In the genomic region with DNA sequence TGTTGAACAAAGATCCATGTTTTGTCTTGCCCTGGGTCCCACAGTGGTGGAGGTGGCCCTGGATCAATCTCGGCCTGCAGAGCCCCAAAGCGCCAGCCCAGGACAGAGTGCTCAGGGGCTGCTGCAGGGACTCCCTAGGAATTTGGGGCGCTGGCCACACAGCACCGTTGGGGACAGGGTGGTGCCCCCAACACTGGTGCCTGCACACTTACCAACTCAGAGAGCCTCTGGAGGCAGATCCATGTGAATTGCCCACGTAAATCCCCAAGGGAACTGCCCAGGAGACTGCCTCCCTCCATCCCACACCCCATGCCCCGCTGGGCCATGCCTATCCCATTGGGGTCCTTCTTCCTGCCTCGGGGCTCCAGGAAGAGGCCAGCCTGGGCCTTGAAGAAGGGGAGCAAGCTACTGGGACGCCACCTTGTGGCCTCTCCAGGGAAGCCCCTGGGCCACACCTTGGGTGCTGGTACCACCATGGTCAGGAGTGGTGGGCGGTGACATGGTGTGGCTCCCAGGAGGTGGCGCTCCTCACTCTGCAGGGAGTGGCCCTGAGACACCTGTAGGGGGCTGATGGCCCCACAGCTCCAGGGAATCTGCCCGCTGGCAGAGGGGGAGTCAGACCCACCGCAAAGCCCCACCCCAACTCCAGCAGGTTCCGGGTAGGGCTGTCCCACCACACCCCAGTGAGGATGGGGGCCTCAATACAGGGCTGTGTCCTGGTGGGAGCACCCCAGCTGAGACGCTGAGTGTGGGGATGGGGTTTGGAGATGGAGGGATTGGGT, we compare ENCODE assay signal across 8 cellular contexts. TPM values are rescaled to one million over a fixed set of nuclear protein-coding genes. Genes with fewer than 3 reads are reported as not detected.
DNase-seq lines count a peak whose midpoint lies in the region; ATAC-seq and TF ChIP-seq lines count a peak whose summit lies in the region.

No MANE protein-coding gene starts in this region.

- H3K4me3 ChIP-seq in coronary artery (no peak overlapping the region), mesendoderm (ENCODE audit: low read length) (no peak overlapping the region)

- no CpG with 5 or more reads among the region's 14 CpGs for WGBS in mesendoderm (ENCODE audit: extremely low coverage, insufficient coverage, low lambda C conversion rate)

- H3K18ac ChIP-seq in mesendoderm (ENCODE audit: low read length) = no peak overlapping the region

- no peaks in the 10 kb centered on the region for H3K36me3 ChIP-seq in mesendoderm (ENCODE audit: control insufficient read depth, insufficient read depth, low read length)

- H4K5ac ChIP-seq in mesendoderm (ENCODE audit: low read length) = peak overlapping the region; percentile 87

- H3K79me2 ChIP-seq in mesendoderm (ENCODE audit: control insufficient read depth, insufficient read depth, low read length) = no peaks in the 10 kb centered on the region

- peak overlapping the region; percentile 49 for H3K4ac ChIP-seq in mesendoderm (ENCODE audit: low read depth, low read length)

- H4K8ac ChIP-seq in mesendoderm (ENCODE audit: low read depth, low read length) = no peak overlapping the region

- no peak overlapping the region for H2AK5ac ChIP-seq in mesendoderm (ENCODE audit: low read length)

- no peak overlapping the region for H2BK5ac ChIP-seq in mesendoderm (ENCODE audit: low read length)

- H3K23ac ChIP-seq in mesendoderm (ENCODE audit: low read length) = no peak overlapping the region

- H3K27ac ChIP-seq in coronary artery = no peak overlapping the region
- H3K27ac ChIP-seq in mesendoderm (ENCODE audit: low read depth, low read length) = no peak overlapping the region

- H3K79me1 ChIP-seq in mesendoderm (ENCODE audit: low read length) = no peaks in the 10 kb centered on the region

- peaks cover 2% of the 10 kb centered on the region for H3K4me1 ChIP-seq in mesendoderm (ENCODE audit: control insufficient read depth, low read depth, low read length)

- H2BK15ac ChIP-seq in mesendoderm (replicated peaks; ENCODE audit: low read depth) = no peak overlapping the region

- peak; percentile 28 for TF ChIP-seq CTCF in coronary artery (IDR thresholded peaks at IDR 0.05)

- no peak overlapping the region for H3K9ac ChIP-seq in mesendoderm (ENCODE audit: low read length)

- no peaks in the 10 kb centered on the region for H3K27me3 ChIP-seq in mesendoderm (ENCODE audit: insufficient read depth, low read length, poor library complexity)

- ATAC-seq in HG02610 (IDR thresholded peaks at IDR 0.05; ENCODE audit: unreplicated experiment) = peak; percentile 66
- peak; percentile 91 for ATAC-seq in activated CD4-positive, CD25-positive, alpha-beta regulatory T cell treated with anti-CD3 and anti-CD28 coated beads, Interleukin-2, amount 50 U/mL, for 24 hours

- H3K56ac ChIP-seq in mesendoderm (ENCODE audit: low read length) = peak overlapping the region; percentile 42

- DNase-seq in NCI-H1436 (lab: John Stamatoyannopoulos, UW) (peak; percentile 20), NCI-H1436 treated with DMSO at 0.1 percent for 48 hours (lab: John Stamatoyannopoulos, UW) (no peak), NCI-H1930 (lab: John Stamatoyannopoulos, UW) (peak; percentile 81 to 85), coronary artery (ENCODE audit: low spot score) (no peak), mesendoderm (peak; percentile 92)
- peak; percentile 30 to 61 (median 52) for DNase-seq in stimulated activated naive CD4-positive, alpha-beta T cell (lab: John Stamatoyannopoulos, UW)

- no peak overlapping the region for H2BK120ac ChIP-seq in mesendoderm (ENCODE audit: low read depth, low read length)

- no peak overlapping the region for H3K4me2 ChIP-seq in mesendoderm (ENCODE audit: low read length)

RNA-seq across cellular contexts. Expression of a gene that starts 22.8 kb away (rescaled TPM):
- 0.11 TPM for polyA plus RNA-seq in mesendoderm (2013, experiment 1 of 2)
- polyA plus RNA-seq in mesendoderm (2013, experiment 2 of 2) = 0.13 TPM

RNA-seq across cellular contexts. Expression of a gene that starts 23.1 kb away (rescaled TPM):
- polyA plus RNA-seq in mesendoderm (2013, experiment 1 of 2) = 1.5 TPM
- polyA plus RNA-seq in mesendoderm (2013, experiment 2 of 2) = 1.4 TPM

RNA-seq across cellular contexts. Expression of a gene that starts 27.3 kb away (rescaled TPM):
- polyA plus RNA-seq in mesendoderm (2013, experiment 1 of 2) = 57.6 TPM
- 56.5 TPM for polyA plus RNA-seq in mesendoderm (2013, experiment 2 of 2)

Comparison
In these comparisons a context has a peak if more than half of its experiments do, and no peak if none do; other contexts are left out.
1. DNase-seq: peak in NCI-H1436 (single experiment), NCI-H1930 (2 of 2), mesendoderm (single experiment) and stimulated activated naive CD4-positive, alpha-beta T cell (6 of 6); none in NCI-H1436 treated with DMSO at 0.1 percent for 48 hours (single experiment) and coronary artery (single experiment).